In the genomic region with DNA sequence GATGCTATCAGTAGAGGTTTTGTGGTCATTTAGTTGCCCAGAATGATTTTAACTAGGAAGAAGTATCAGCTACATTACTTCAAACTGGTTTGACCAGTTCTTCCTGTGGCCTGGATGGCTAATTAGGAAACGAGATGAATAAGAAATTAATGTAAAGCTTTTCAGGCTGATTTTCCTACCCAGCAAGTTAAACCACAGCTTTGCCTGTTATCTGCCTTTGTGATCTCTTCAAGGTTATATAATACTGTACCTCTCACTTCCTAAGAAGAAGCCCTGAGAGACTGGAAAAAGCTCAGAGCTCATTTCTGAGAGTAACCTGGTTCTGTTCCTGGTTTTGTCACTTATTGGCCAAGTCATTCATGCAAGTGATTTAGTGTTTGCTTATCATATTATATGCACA, we compare ENCODE assay signal across 14 cellular contexts.
A peak's percentile ranks its signal among the peaks of the same experiment; 100 is the strongest.
DNase-seq lines count a peak whose midpoint lies in the region; ATAC-seq, FAIRE-seq and TF ChIP-seq lines count a peak whose summit lies in the region.
"Had no signal": no experiment of that assay in that cellular context is flagged by ENCODE, and none has a peak within 500 bp of the region (broad histone marks: within the 10 kb centered on the region; RNA-seq: fewer than 3 reads in every experiment).

No MANE protein-coding gene starts in this region.

- H3K4me3 ChIP-seq in HCT116 (replicated peaks in 1 of 2; ENCODE audit: low read depth in 1 of 2, low read length in 2 of 2): no peak overlapping the region
- no peak overlapping the region for H3K4me3 ChIP-seq in endothelial cell of umbilical vein (replicated peaks in 1 of 3; ENCODE audit: insufficient read depth in 1 of 3, low read depth in 1 of 3, low read length in 3 of 3)
- no peak overlapping the region for H3K4me3 ChIP-seq in parathyroid adenoma (ENCODE audit: low read depth, low read length)
- H3K4me3 ChIP-seq: BLaER1 treated with 17β-estradiol and CSF1 and Interleukin-3, amounts not matched to agents 10 nM and 100 nM; cardiac muscle cell; GM12878; psoas muscle; thoracic aorta had no signal

- H4K20me1 ChIP-seq in HCT116 (ENCODE audit: insufficient read depth): no peaks in the 10 kb centered on the region
- no peaks in the 10 kb centered on the region for H4K20me1 ChIP-seq in endothelial cell of umbilical vein (replicated peaks; ENCODE audit: control insufficient read depth, extremely low read depth, insufficient read depth, low read length)
- H4K20me1 ChIP-seq: BLaER1 treated with 17β-estradiol and CSF1 and Interleukin-3, amounts not matched to agents 10 nM and 100 nM had no signal

- CTCF ChIA-PET in HCT116 (lab: Charles Lee) (interaction anchor here (3.9 kb wide), 1 partner anchor 12 kb away, joined by 27 read pairs; no protein-coding TSS in a partner anchor), endothelial cell of umbilical vein (lab: Charles Lee) (interaction anchor here (1.4 to 6.0 kb wide), 3 partner anchors 10 to 75 kb away, joined by 4 to 76 read pairs (median 6); no protein-coding TSS in a partner anchor)

- H3K4me1 ChIP-seq in HCT116 (ENCODE audit: control insufficient read depth in 1 of 2, insufficient read depth in 2 of 2, low read length in 2 of 2): peaks cover 6 to 13% of the 10 kb centered on the region in 2 experiments; a peak in 3 of 4 replicates
- H3K4me1 ChIP-seq in endothelial cell of umbilical vein (ENCODE audit: control insufficient read depth, extremely low read depth, insufficient read depth, low read length): peaks cover 30% of the 10 kb centered on the region
- no peaks in the 10 kb centered on the region for H3K4me1 ChIP-seq in parathyroid adenoma
- H3K4me1 ChIP-seq: BLaER1 treated with 17β-estradiol and CSF1 and Interleukin-3, amounts not matched to agents 10 nM and 100 nM; psoas muscle had no signal

- DNase-seq in HCT116 (ENCODE audit: low read depth, low spot score) (no peak), NCI-H2107 (lab: John Stamatoyannopoulos, UW) (peak; percentile 21), endothelial cell of umbilical vein (ENCODE audit: low read depth, low spot score) (peak; percentile 19), urothelium cell line (ENCODE audit: low spot score) (no peak)
- DNase-seq: activated CD4-positive, CD25-positive, alpha-beta regulatory T cell; endodermal cell; psoas muscle had no signal

- POLR2A ChIA-PET in HCT116 (lab: Charles Lee): no interaction called here
- POLR2A ChIA-PET in endothelial cell of umbilical vein (lab: Charles Lee): no interaction called here

- no peak for TF ChIP-seq RAD21 in HCT116 (IDR thresholded peaks at IDR 0.05; ENCODE audit: low read depth)

- no peaks in the 10 kb centered on the region for H3K9me1 ChIP-seq in endothelial cell of umbilical vein (replicated peaks; ENCODE audit: control insufficient read depth, extremely low read depth, insufficient read depth, low read length)

- dilution Hi-C loops in endothelial cell of umbilical vein (cut with MboI; ENCODE audit: extremely low pct_ligation_motif_present, low sequenced_read_pairs): no loop called here

- H3K27ac ChIP-seq in HCT116 (ENCODE audit: low read depth, low read length) (no peak overlapping the region), endothelial cell of umbilical vein (ENCODE audit: insufficient read depth, low read depth, low read length) (no peak overlapping the region), parathyroid adenoma (no peak overlapping the region)
- H3K27ac ChIP-seq: BLaER1 treated with 17β-estradiol and CSF1 and Interleukin-3, amounts not matched to agents 10 nM and 100 nM; cardiac muscle cell; psoas muscle; thoracic aorta had no signal

- H3K9me2 ChIP-seq in HCT116 (ENCODE audit: insufficient read depth): no peaks in the 10 kb centered on the region

- no peak for ATAC-seq in HCT116
- no peak for ATAC-seq in HG03571 (IDR thresholded peaks at IDR 0.05; ENCODE audit: unreplicated experiment)
- no peak for ATAC-seq in HG02588 (IDR thresholded peaks at IDR 0.05; ENCODE audit: unreplicated experiment)
- ATAC-seq: psoas muscle had no signal

- TF ChIP-seq POLR2A in HCT116 (IDR thresholded peaks at IDR 0.05; ENCODE audit: borderline replicate concordance, extremely low read depth, insufficient read depth, insufficient read length) (no peak), endothelial cell of umbilical vein (IDR thresholded peaks at IDR 0.05; ENCODE audit: low read depth, low read length) (no peak)

- TF ChIP-seq CTCF in HCT116 (IDR thresholded peaks at IDR 0.05 in 2 of 3, conservative IDR thresholded peaks at IDR 0.05 in 1 of 3; ENCODE audit: borderline replicate concordance in 1 of 3, insufficient read depth in 1 of 3, low read depth in 2 of 3, low read length in 2 of 3) (no peak), endothelial cell of umbilical vein (IDR thresholded peaks at IDR 0.05; ENCODE audit: extremely low read depth in 1 of 2, insufficient read depth in 1 of 2, low read depth in 1 of 2, low read length in 2 of 2) (no peak), parathyroid adenoma (IDR thresholded peaks at IDR 0.05) (no peak)

- BruUV-seq in HCT116 (replicated peaks; lab: Mats Ljungman, UMichigan) (no TSS peak), endothelial cell of umbilical vein (replicated peaks; lab: Mats Ljungman, UMichigan) (no TSS peak)

- H3K4me2 ChIP-seq in HCT116 (ENCODE audit: low read length): peak overlapping the region; percentile 7; the same call in 1 of the 2 replicates
- no peak overlapping the region for H3K4me2 ChIP-seq in endothelial cell of umbilical vein (ENCODE audit: insufficient read depth, low read length)
- H3K4me2 ChIP-seq in parathyroid adenoma (ENCODE audit: low read length): peak overlapping the region; percentile 25
- H3K4me2 ChIP-seq: BLaER1 treated with 17β-estradiol and CSF1 and Interleukin-3, amounts not matched to agents 10 nM and 100 nM had no signal

- H3K79me2 ChIP-seq in HCT116 (ENCODE audit: insufficient read depth, low read length): no peaks in the 10 kb centered on the region
- H3K79me2 ChIP-seq in endothelial cell of umbilical vein (ENCODE audit: control insufficient read depth, insufficient read depth, low read length): no peaks in the 10 kb centered on the region
- H3K79me2 ChIP-seq in parathyroid adenoma: no peaks in the 10 kb centered on the region

- H3K27me3 ChIP-seq in HCT116 (ENCODE audit: insufficient read depth, low read length) (no peaks in the 10 kb centered on the region), endothelial cell of umbilical vein (ENCODE audit: control insufficient read depth in 2 of 2, insufficient read depth in 2 of 2, low read length in 2 of 2) (no peaks in the 10 kb centered on the region), parathyroid adenoma (ENCODE audit: control insufficient read depth, insufficient read depth, low read length) (no peaks in the 10 kb centered on the region)
- H3K27me3 ChIP-seq: BLaER1 treated with 17β-estradiol and CSF1 and Interleukin-3, amounts not matched to agents 10 nM and 100 nM; cardiac muscle cell had no signal

- intact Hi-C loops in HCT116 (cut with micrococcal nuclease): no loop called here
- intact Hi-C loops in endothelial cell of umbilical vein (cut with micrococcal nuclease): loop anchor here (2.0 kb wide), 1 partner anchor 235 kb away; no protein-coding TSS in a partner anchor

- no peak for FAIRE-seq in endothelial cell of umbilical vein (lab: Jason Lieb, UNC)
- FAIRE-seq in urothelium cell line (lab: Jason Lieb, UNC): no peak
- FAIRE-seq: GM12878 had no signal

- no peak overlapping the region for H3K9ac ChIP-seq in HCT116 (ENCODE audit: low read length)
- no peak overlapping the region for H3K9ac ChIP-seq in endothelial cell of umbilical vein (replicated peaks; ENCODE audit: extremely low read depth, insufficient read depth, low read length)
- no peak overlapping the region for H3K9ac ChIP-seq in parathyroid adenoma
- H3K9ac ChIP-seq: BLaER1 treated with 17β-estradiol and CSF1 and Interleukin-3, amounts not matched to agents 10 nM and 100 nM had no signal

- H3K9me3 ChIP-seq in HCT116 (ENCODE audit: control insufficient read depth in 1 of 2, insufficient read depth in 1 of 2, low read depth in 1 of 2, low read length in 2 of 2) (no peaks in the 10 kb centered on the region), endothelial cell of umbilical vein (replicated peaks; ENCODE audit: control insufficient read depth, insufficient read depth, low read length) (no peaks in the 10 kb centered on the region), parathyroid adenoma (ENCODE audit: control insufficient read depth, low read length) (no peaks in the 10 kb centered on the region)
- H3K9me3 ChIP-seq: BLaER1 treated with 17β-estradiol and CSF1 and Interleukin-3, amounts not matched to agents 10 nM and 100 nM; psoas muscle; thoracic aorta had no signal

- RAD21 ChIA-PET in HCT116 (lab: Charles Lee; ENCODE audit: low non-redundant PET in 1 of 2, low total read pairs in 2 of 2, uncharacterized antibody in 2 of 2, unreplicated experiment in 2 of 2): no interaction called here

- H3K36me3 ChIP-seq in HCT116 (ENCODE audit: control insufficient read depth in 1 of 2, insufficient read depth in 2 of 2, low read length in 2 of 2) (no peaks in the 10 kb centered on the region), endothelial cell of umbilical vein (ENCODE audit: control insufficient read depth in 2 of 2, extremely low read depth in 1 of 2, insufficient read depth in 2 of 2, low read length in 2 of 2) (no peaks in the 10 kb centered on the region), parathyroid adenoma (ENCODE audit: control insufficient read depth, insufficient read depth, low read length) (no peaks in the 10 kb centered on the region)
- H3K36me3 ChIP-seq: BLaER1 treated with 17β-estradiol and CSF1 and Interleukin-3, amounts not matched to agents 10 nM and 100 nM; cardiac muscle cell; thoracic aorta had no signal

- H2AFZ ChIP-seq in HCT116 (ENCODE audit: low read depth, low read length, poor library complexity, severe bottlenecking): no peak overlapping the region
- H2AFZ ChIP-seq in endothelial cell of umbilical vein (ENCODE audit: low read depth, low read length): no peak overlapping the region
- H2AFZ ChIP-seq in parathyroid adenoma: no peak overlapping the region

TF ChIP-seq in HCT116, 20 proteins besides CTCF, POLR2A, EP300 and RAD21:
- peak; percentile 22; the same call in 1 of the 2 replicates for TF ChIP-seq SP1 (IDR thresholded peaks at IDR 0.05; ENCODE audit: low read depth)
- no peak for TF ChIP-seq ZNF274 (IDR thresholded peaks at IDR 0.05; ENCODE audit: low read depth, low read length)

TF ChIP-seq in endothelial cell of umbilical vein, 7 proteins besides CTCF, POLR2A, EP300 and RAD21:
- TF ChIP-seq POLR2AphosphoS5 (IDR thresholded peaks at IDR 0.05; ENCODE audit: insufficient read depth, low read depth, low read length): no peak

Comparison
In these comparisons a context has a peak if more than half of its experiments do, and no peak if none do; other contexts are left out.
1. DNase-seq: peak in NCI-H2107 (single experiment) and endothelial cell of umbilical vein (single experiment); none in HCT116 (single experiment) and urothelium cell line (single experiment).